In the genomic region with DNA sequence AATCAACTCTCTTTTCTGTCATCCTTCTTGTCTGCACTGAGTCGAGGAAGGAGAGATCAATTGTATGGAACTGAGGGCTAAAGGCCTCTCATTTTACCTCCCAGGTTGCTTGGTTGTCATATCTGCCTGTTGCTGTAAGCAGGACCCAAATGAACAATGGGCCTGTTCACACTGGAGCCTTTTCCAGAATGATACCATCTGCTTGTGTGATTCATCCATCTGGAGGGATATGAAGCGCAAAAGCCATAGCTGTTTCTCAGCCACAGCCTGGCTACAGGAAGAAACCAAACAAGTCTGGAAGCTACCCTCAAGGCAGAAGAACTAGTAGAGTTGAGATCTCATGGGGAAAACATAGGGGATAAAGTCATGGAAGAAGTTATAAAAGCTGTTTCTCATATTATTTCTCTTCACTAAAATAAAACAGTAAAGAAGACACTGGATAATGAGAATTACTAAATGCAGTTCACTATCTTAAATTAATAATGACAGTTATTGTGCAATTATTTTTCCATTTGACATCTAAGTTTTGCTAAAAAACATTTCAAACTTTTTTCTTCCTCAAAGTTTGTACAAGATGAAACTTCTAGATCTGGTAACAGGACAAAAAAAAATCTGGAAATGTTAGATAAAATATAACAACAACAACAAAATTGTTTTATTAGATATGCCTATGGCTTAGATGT, we compare ENCODE assay signal across 10 cellular contexts.
A peak's percentile ranks its signal among the peaks of the same experiment; 100 is the strongest.
DNase-seq lines count a peak whose midpoint lies in the region; ATAC-seq, FAIRE-seq and TF ChIP-seq lines count a peak whose summit lies in the region.
"Had no signal": no experiment of that assay in that cellular context is flagged by ENCODE, and none has a peak within 500 bp of the region (broad histone marks: within the 10 kb centered on the region; RNA-seq: fewer than 3 reads in every experiment).

No MANE protein-coding gene starts in this region.

- no peak for FAIRE-seq in HepG2 (lab: Jason Lieb, UNC)
- FAIRE-seq in islet of Langerhans (lab: Jason Lieb, UNC), result peak; percentile 88

- H3K27ac Mint-ChIP-seq in MCF 10A (ENCODE audit: low read depth, unreplicated experiment), result peak overlapping the region; percentile 59
- H3K27ac Mint-ChIP-seq: B cell had no signal

- H3K36me3 Mint-ChIP-seq in MCF 10A (ENCODE audit: insufficient read depth, unreplicated experiment), result peaks cover 6% of the 10 kb centered on the region

- H3K27ac ChIP-seq in HepG2 (ENCODE audit: extremely low read length, insufficient read depth, low read length) (no peak overlapping the region), right lobe of liver (no peak overlapping the region)

- no peak overlapping the region for H3K4me2 ChIP-seq in HepG2 (ENCODE audit: low read depth, low read length)

- intact Hi-C loops in HepG2 (cut with micrococcal nuclease; ENCODE audit: unreplicated experiment) (no loop called here), right lobe of liver (cut with DNase I) (no loop called here), MCF 10A (cut with micrococcal nuclease) (no loop called here)

- H3K4me1 ChIP-seq in HepG2 (ENCODE audit: insufficient read depth, low read length), result 0 out of 2 replicates have a peak, but pooled peaks cover 6% of the 10 kb centered on the region
- no peaks in the 10 kb centered on the region for H3K4me1 ChIP-seq in right lobe of liver

- TF ChIP-seq EP300 in HepG2 (IDR thresholded peaks at IDR 0.05; ENCODE audit: low read depth in 2 of 2, low read length in 2 of 2), result no peak
- no peak for TF ChIP-seq EP300 in HepG2 (CRISPR knock-in tag; IDR thresholded peaks at IDR 0.05; ENCODE audit: borderline replicate concordance)

- H3K4me3 Mint-ChIP-seq in MCF 10A (ENCODE audit: unreplicated experiment), result no peak overlapping the region
- H3K4me3 Mint-ChIP-seq: B cell had no signal

- H3K36me3 ChIP-seq in HepG2 (replicated peaks in 1 of 2; ENCODE audit: control insufficient read depth in 1 of 2, insufficient read depth in 2 of 2, low read length in 2 of 2) (no peaks in the 10 kb centered on the region), right lobe of liver (no peaks in the 10 kb centered on the region), MG63 (no peaks in the 10 kb centered on the region)

- DNase-seq in HepG2 (ENCODE audit: low spot score) (peak; percentile 45), right lobe of liver (no peak), MCF 10A (ENCODE audit: unreplicated experiment) (peak; percentile 67), iPS-NIHi7 (ENCODE audit: extremely low spot score) (no peak), SIG-M5 (lab: John Stamatoyannopoulos, UW) (no peak), OCI-M1 (lab: John Stamatoyannopoulos, UW) (no peak), MG63 (no peak)
- DNase-seq: stimulated activated CD4-positive, alpha-beta T cell treated with anti-CD3 and anti-CD28 coated beads, Interleukin-12 subunit alpha, Interleukin-12 subunit beta, amount 100 ng/mL, for 4 hours had no signal

- CTCF ChIA-PET in HepG2 (lab: Yijun Ruan, JAX; ENCODE audit: low intra/inter-chr PET ratio, low total read pairs) (no interaction called here), MCF 10A (lab: Yijun Ruan, JAX) (interaction anchor here (0.9 to 2.3 kb wide), 6 partner anchors 11 to 143 kb away, joined by 3 to 10 read pairs (median 4); no protein-coding TSS in a partner anchor)

- no peak overlapping the region for H2AFZ ChIP-seq in HepG2 (ENCODE audit: low read length)

- H3K9me3 ChIP-seq in HepG2 (ENCODE audit: low read length), result no peaks in the 10 kb centered on the region
- no peaks in the 10 kb centered on the region for H3K9me3 ChIP-seq in right lobe of liver
- no peaks in the 10 kb centered on the region for H3K9me3 ChIP-seq in MG63

- H3K27me3 Mint-ChIP-seq in MCF 10A (ENCODE audit: insufficient read depth, unreplicated experiment), result no peaks in the 10 kb centered on the region
- H3K27me3 Mint-ChIP-seq: B cell had no signal

- TF ChIP-seq POLR2A in HepG2 (IDR thresholded peaks at IDR 0.05; ENCODE audit: insufficient read depth in 1 of 2, low read depth in 2 of 2, low read length in 2 of 2) (no peak), right lobe of liver (IDR thresholded peaks at IDR 0.05) (no peak)

- no peaks in the 10 kb centered on the region for H3K9me3 Mint-ChIP-seq in MCF 10A (ENCODE audit: unreplicated experiment)

- H3K27me3 ChIP-seq in HepG2 (ENCODE audit: control insufficient read depth in 1 of 2, insufficient read depth in 2 of 2, low read length in 2 of 2) (no peaks in the 10 kb centered on the region), right lobe of liver (no peaks in the 10 kb centered on the region), MG63 (no peaks in the 10 kb centered on the region)

- in situ Hi-C loops in HepG2 (cut with HindIII; ENCODE audit: extremely low pct_ligation_motif_present, low pct_unique_long_range_greater_than_20kb), result no loop called here

- TF ChIP-seq RAD21 in HepG2 (CRISPR knock-in tag; IDR thresholded peaks at IDR 0.05), result no peak

- TF ChIP-seq CTCF in HepG2 (CRISPR knock-in tag; IDR thresholded peaks at IDR 0.05) (no peak), right lobe of liver (IDR thresholded peaks at IDR 0.05) (no peak), MCF 10A (IDR thresholded peaks at IDR 0.05; ENCODE audit: unreplicated experiment) (no peak)

- H3K4me1 Mint-ChIP-seq in MCF 10A (ENCODE audit: insufficient read depth, unreplicated experiment), result peaks cover 30% of the 10 kb centered on the region
- H3K4me1 Mint-ChIP-seq: B cell had no signal

- POLR2A ChIA-PET in HepG2 (lab: Yijun Ruan, JAX) (no interaction called here), MCF 10A (lab: Yijun Ruan, JAX) (interaction anchor here (0.6 to 2.4 kb wide), 14 partner anchors 9 to 199 kb away, joined by 3 to 11 read pairs (median 5); a partner anchor contains a TSS)

- no peak overlapping the region for H3K9ac ChIP-seq in HepG2 (ENCODE audit: insufficient read depth, low read depth, low read length)

- H3K4me3 ChIP-seq in HepG2 (replicated peaks in 1 of 3; ENCODE audit: insufficient read depth in 1 of 3, low read depth in 2 of 3, low read length in 3 of 3) (no peak overlapping the region), right lobe of liver (no peak overlapping the region), MG63 (no peak overlapping the region)

- no peaks in the 10 kb centered on the region for H4K20me1 ChIP-seq in HepG2 (ENCODE audit: insufficient read depth, low read length)

- no TSS peak for BruUV-seq in HepG2 (replicated peaks; lab: Mats Ljungman, UMichigan)
- BruUV-seq in MCF 10A (replicated peaks; lab: Mats Ljungman, UMichigan), result no TSS peak

- ATAC-seq in HepG2 (peak; percentile 53), right lobe of liver (no peak)

- WGBS in HepG2 (ENCODE audit: low lambda C conversion rate), result 30% methylated on average over 2 of the region's 2 CpGs
- WGBS in right lobe of liver (ENCODE audit: insufficient coverage, low coverage, low lambda C conversion rate, missing lambda C conversion rate), result 77% methylated on average over 2 of the region's 2 CpGs

- H3K79me2 ChIP-seq in HepG2 (ENCODE audit: insufficient read depth, low read length), result no peaks in the 10 kb centered on the region

TF ChIP-seq in HepG2, 621 proteins besides CTCF, POLR2A, EP300 and RAD21:
- TF ChIP-seq CEBPB (IDR thresholded peaks at IDR 0.05; ENCODE audit: borderline replicate concordance, low read depth, low read length) (peak; percentile 50; the same call in 1 of the 2 replicates), TOE1 (CRISPR knock-in tag; IDR thresholded peaks at IDR 0.05) (no peak), FOSL2 (CRISPR knock-in tag; IDR thresholded peaks at IDR 0.05) (peak; percentile 40; the same call in 1 of the 2 replicates)

Comparison
In these comparisons a context has a peak if more than half of its experiments do, and no peak if none do; other contexts are left out.
1. DNase-seq: peak in HepG2 (single experiment) and MCF 10A (single experiment); none in right lobe of liver (0 of 3), iPS-NIHi7 (single experiment), SIG-M5 (single experiment), OCI-M1 (single experiment) and MG63 (single experiment).